22 cellular contexts compared by ENCODE assay signal in genomic region chr2:99695856-99696255, GRCh38.
"Had no signal": no experiment of that assay in that cellular context is flagged by ENCODE, and none has a peak within 500 bp of the region (broad histone marks: within the 10 kb centered on the region; RNA-seq: fewer than 3 reads in every experiment).

No MANE protein-coding gene starts in this region.

- H3K36me3 ChIP-seq: colonic mucosa, esophagus squamous epithelium, gastroesophageal sphincter, lower lobe of right lung, transverse colon, uterus had no signal

- H3K4me3 ChIP-seq: colonic mucosa, esophagus squamous epithelium, gastroesophageal sphincter, lower lobe of right lung, transverse colon, uterus had no signal

- ATAC-seq: gastroesophageal sphincter; lower lobe of right lung; sciatic nerve; stimulated activated naive B cell treated with anti-CD40 and anti-IgM and Interleukin-4, amounts not matched to agents 10 μg/mL and 1 μg/mL and 100 μg/mL, for 72 hours had no signal

- H3K27me3 ChIP-seq: colonic mucosa, esophagus squamous epithelium, gastroesophageal sphincter, transverse colon, uterus had no signal

- H3K4me1 ChIP-seq: colonic mucosa, gastroesophageal sphincter, transverse colon, uterus had no signal

- H3K9me3 ChIP-seq: colonic mucosa, esophagus squamous epithelium, gastroesophageal sphincter, lower lobe of right lung, transverse colon, uterus had no signal

- DNase-seq: activated CD4-positive, alpha-beta T cell treated with anti-CD3 and anti-CD28 coated beads for 1 hour; activated CD4-positive, alpha-beta T cell treated with anti-CD3 and anti-CD28 coated beads, Interleukin-2, amount 50 U/mL, for 1 hour; activated gamma-delta T cell treated with Interleukin-2 at 50 U/mL for 16 hours; activated T-cell treated with anti-CD3 and anti-CD28 coated beads, Interleukin-2, amount 50 U/mL, for 1 hour; aorta; colonic mucosa; esophagus squamous epithelium; head of caudate nucleus; islet precursor cell; left cardiac atrium; lower lobe of right lung; mesendoderm; naive B cell; occipital lobe; posterior cingulate gyrus; stimulated activated CD4-positive, alpha-beta T cell treated with anti-CD3 and anti-CD28 coated beads, Interleukin-2, amount 100 ng/mL, for 48 hours; stimulated activated CD8-positive, alpha-beta memory T cell treated with anti-CD3 and anti-CD28 coated beads, Interleukin-4, amount 100 ng/mL, for 48 hours; stimulated activated naive B cell treated with anti-CD40 and anti-IgM and Interleukin-4, amounts not matched to agents 10 μg/mL and 1 μg/mL and 100 μg/mL, for 72 hours; transverse colon; uterus had no signal

- H3K27ac ChIP-seq: colonic mucosa, esophagus squamous epithelium, gastroesophageal sphincter, lower lobe of right lung, transverse colon, uterus had no signal
